Comparison of ENCODE assay signal across 8 cellular contexts in the genomic region with DNA sequence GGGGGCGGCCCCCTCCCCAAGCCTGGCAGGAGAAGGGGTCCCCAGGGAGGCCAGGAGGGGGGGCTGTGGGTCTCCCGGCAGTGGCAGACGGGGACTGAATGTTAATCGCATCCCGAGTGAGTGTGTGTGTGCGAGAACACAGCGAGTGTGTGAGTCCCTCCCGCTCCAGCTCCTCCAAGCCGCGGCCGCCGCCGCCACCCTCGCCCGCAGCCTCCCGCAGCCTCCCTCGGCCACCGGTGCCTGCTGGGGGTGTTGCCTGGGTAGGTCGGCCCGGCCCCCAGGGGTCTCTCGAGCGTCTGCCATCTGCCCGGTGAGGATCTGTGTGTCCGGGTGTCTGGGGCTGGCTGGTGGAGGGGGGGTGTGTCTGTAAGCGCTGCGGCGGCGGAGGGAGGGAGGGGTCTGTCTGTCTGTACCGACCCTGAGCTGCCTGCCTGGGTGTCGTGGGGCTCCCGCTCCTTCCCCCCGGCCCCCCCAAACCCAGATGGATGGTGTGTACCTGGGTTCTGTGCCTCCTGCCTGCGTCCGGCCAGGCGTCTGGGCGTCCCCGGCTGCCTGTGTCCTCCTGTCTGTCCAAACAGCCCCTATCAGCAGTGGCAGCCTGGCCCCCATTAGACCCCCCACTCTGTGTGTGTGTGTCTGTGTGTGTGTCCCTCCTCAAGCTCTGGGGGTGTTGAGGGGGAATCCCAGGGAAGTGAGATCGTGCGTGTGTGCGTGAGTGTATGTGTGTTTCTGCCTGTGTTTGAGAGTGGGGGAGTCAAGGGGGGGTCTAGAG. TPM values are rescaled to one million over a fixed set of nuclear protein-coding genes. Genes with fewer than 3 reads are reported as not detected.
DNase-seq lines count a peak whose midpoint lies in the region; ATAC-seq and TF ChIP-seq lines count a peak whose summit lies in the region.

A gene (plus strand): TSS at position 110 of the 772 bp plus-strand sequence. CDS start 4,725 bp downstream, outside the sequence.

- intact Hi-C loops in right cardiac atrium (cut with DNase I) (no loop called here), cardiac septum (cut with DNase I) (loop anchor here (5.0 kb wide), 1 partner anchor 54 kb away; a partner anchor contains a TSS)

- DNase-seq in right cardiac atrium: peak in 1 of 3 donors; percentile 68
- DNase-seq in cardiac septum (ENCODE audit: low spot score): no peak
- peak; percentile 29 for DNase-seq in T-helper 9 cell
- DNase-seq in fibroblast of pulmonary artery (ENCODE audit: low read depth): peak; percentile 42
- no peak for DNase-seq in NCI-H2029 (lab: John Stamatoyannopoulos, UW)

- H3K27me3 ChIP-seq in right cardiac atrium (ENCODE audit: control insufficient read depth, insufficient read depth): no peaks in the 10 kb centered on the region
- H3K27me3 ChIP-seq in stomach smooth muscle (ENCODE audit: control insufficient read depth in 1 of 2, insufficient read depth in 2 of 2, low read length in 2 of 2): peaks cover 51 to 58% of the 10 kb centered on the region in 2 donors

- WGBS in right cardiac atrium: 1% methylated on average over 40 of the region's 40 CpGs

- H3K4me3 ChIP-seq in right cardiac atrium (ENCODE audit: low read length) (peak within 1 kb of the TSS; percentile 11), fibroblast of pulmonary artery (replicated peaks; ENCODE audit: low read depth, low read length) (peak within 1 kb of the TSS; percentile 34), stomach smooth muscle (ENCODE audit: low read length in 2 of 2) (peak within 1 kb of the TSS; percentile 4 to 57)

- H3K9me3 ChIP-seq in right cardiac atrium (ENCODE audit: control insufficient read depth, low read length) (no peaks in the 10 kb centered on the region), stomach smooth muscle (ENCODE audit: control insufficient read depth in 2 of 2, low read length in 2 of 2) (no peaks in the 10 kb centered on the region)

- TF ChIP-seq CTCF in fibroblast of pulmonary artery (IDR thresholded peaks at IDR 0.05; ENCODE audit: low read length, missing control alignments): no peak

- no peak for ATAC-seq in right cardiac atrium
- ATAC-seq in GM21390 (IDR thresholded peaks at IDR 0.05; ENCODE audit: unreplicated experiment): no peak
- no peak for ATAC-seq in GM21717 (IDR thresholded peaks at IDR 0.05; ENCODE audit: unreplicated experiment)

- no peaks in the 10 kb centered on the region for H3K4me1 ChIP-seq in right cardiac atrium (ENCODE audit: control insufficient read depth, insufficient read depth, low read length)
- peaks cover 31% of the 10 kb centered on the region for H3K4me1 ChIP-seq in stomach smooth muscle (ENCODE audit: control insufficient read depth, insufficient read depth, low read length)

- peaks cover 0 to 4% of the 10 kb centered on the region in 2 donors for H3K36me3 ChIP-seq in stomach smooth muscle (ENCODE audit: control insufficient read depth in 2 of 2, insufficient read depth in 2 of 2, low read length in 2 of 2)

- H3K9ac ChIP-seq in stomach smooth muscle (ENCODE audit: low read length in 2 of 2): no peak within 1 kb of the TSS

- no peak within 1 kb of the TSS for H3K27ac ChIP-seq in right cardiac atrium (ENCODE audit: low read length)
- no peak within 1 kb of the TSS for H3K27ac ChIP-seq in stomach smooth muscle (ENCODE audit: low read length)

RNA-seq across cellular contexts. Expression of the gene that starts here (rescaled TPM):
- under 1 TPM; 0.31 to 0.45 (median 0.41) TPM for total RNA-seq in right cardiac atrium
- polyA plus RNA-seq in right cardiac atrium: 0.18 TPM
- 0.70 TPM for total RNA-seq in cardiac septum

Comparison
In these comparisons a context has a peak if more than half of its experiments do, and no peak if none do; other contexts are left out.
1. DNase-seq: peak in T-helper 9 cell (single experiment) and fibroblast of pulmonary artery (single experiment); none in cardiac septum (single experiment) and NCI-H2029 (single experiment).
2. Peak in every context shown above with its lines, with median percentiles within 50 percentile points of each other: H3K4me3 ChIP-seq.